ENCODE assay signal across 1 cellular context in genomic region chr6:155152211-155153076, GRCh38.
TF ChIP-seq lines count a peak whose summit lies in the region.

No MANE protein-coding gene starts in this region.

TF ChIP-seq in GM12878, 131 proteins besides CTCF, POLR2A, EP300 and RAD21:
- TF ChIP-seq JUND (IDR thresholded peaks at IDR 0.05; ENCODE audit: low read depth, low read length) (no peak), ATF7 (IDR thresholded peaks at IDR 0.05; ENCODE audit: low read depth) (peak; percentile 88)
